In the genomic region with DNA sequence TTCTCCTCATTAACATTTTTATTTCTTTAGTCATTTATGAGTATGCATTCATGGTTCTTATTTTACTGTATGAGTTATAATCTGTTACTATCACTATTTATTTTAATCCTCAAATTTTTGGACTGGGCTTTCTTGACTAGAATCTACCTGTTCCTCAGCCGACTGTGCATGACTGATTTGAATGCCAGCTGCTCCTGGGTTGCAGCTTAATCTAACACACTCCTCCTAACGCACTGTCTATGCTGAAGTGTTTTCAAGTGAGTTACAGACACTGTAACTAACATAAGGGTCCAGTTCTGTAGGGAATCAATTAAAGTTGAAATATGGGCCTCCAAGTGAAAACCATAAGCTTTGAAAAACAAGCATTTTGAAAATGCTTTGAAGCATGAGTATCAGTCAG, we compare ENCODE assay signal across 13 cellular contexts.
DNase-seq lines count a peak whose midpoint lies in the region; ATAC-seq and TF ChIP-seq lines count a peak whose summit lies in the region.
"Had no signal": no experiment of that assay in that cellular context is flagged by ENCODE, and none has a peak within 500 bp of the region (broad histone marks: within the 10 kb centered on the region; RNA-seq: fewer than 3 reads in every experiment).

No MANE protein-coding gene starts in this region.

- intact Hi-C loops in mucosa of descending colon (cut with DNase I, micrococcal nuclease) = no loop called here

- H3K9me3 ChIP-seq in mucosa of descending colon = no peaks in the 10 kb centered on the region

- DNase-seq in DMS53 (lab: John Stamatoyannopoulos, UW) (peak; percentile 32), DMS53 treated with DMSO at 0.1 percent for 48 hours (lab: John Stamatoyannopoulos, UW; ENCODE audit: unreplicated experiment) (no peak), NCI-H510A treated with DMSO at 0.1 percent for 48 hours (lab: John Stamatoyannopoulos, UW) (peak; percentile 8), NCI-H510A (lab: John Stamatoyannopoulos, UW) (no peak), NCI-H526 treated with DMSO at 0.1 percent for 48 hours (lab: John Stamatoyannopoulos, UW) (peak; percentile 29), left kidney (ENCODE audit: low read depth, low spot score) (peak; percentile 1), mucosa of descending colon (no peak), OCI-M1 (lab: John Stamatoyannopoulos, UW) (no peak)
- DNase-seq: CD8-positive, alpha-beta T cell; COR-L47; DMS153; H7 had no signal

- H3K36me3 ChIP-seq in mucosa of descending colon (ENCODE audit: low read depth) = no peaks in the 10 kb centered on the region

- H3K4me3 ChIP-seq in mucosa of descending colon = no peak overlapping the region
- H3K4me3 ChIP-seq: GM23338 had no signal

- TF ChIP-seq CTCF in mucosa of descending colon (IDR thresholded peaks at IDR 0.05) = no peak

- ATAC-seq in mucosa of descending colon = no peak
- ATAC-seq: CD8-positive, alpha-beta T cell; GM23338 had no signal

- H3K4me1 ChIP-seq in mucosa of descending colon (ENCODE audit: low read depth) = no peaks in the 10 kb centered on the region

Comparison
In these comparisons a context has a peak if more than half of its experiments do, and no peak if none do; other contexts are left out.
1. DNase-seq: peak in DMS53 (single experiment), NCI-H510A treated with DMSO at 0.1 percent for 48 hours (single experiment), NCI-H526 treated with DMSO at 0.1 percent for 48 hours (single experiment) and left kidney (single experiment); none in DMS53 treated with DMSO at 0.1 percent for 48 hours (single experiment), NCI-H510A (single experiment), mucosa of descending colon (0 of 3) and OCI-M1 (single experiment).